Comparison of ENCODE assay signal across 8 cellular contexts in genomic region chr9:89000973-89001916, GRCh38. TPM values are rescaled to one million over a fixed set of nuclear protein-coding genes. Genes with fewer than 3 reads are reported as not detected.
DNase-seq lines count a peak whose midpoint lies in the region; ATAC-seq and TF ChIP-seq lines count a peak whose summit lies in the region.

No MANE protein-coding gene starts in this region.

- H3K9me3 Mint-ChIP-seq in CD4-positive, alpha-beta memory T cell: peaks cover 0 to 2% (median 0%) of the 10 kb centered on the region in 8 donors

- in situ Hi-C loops in brain microvascular endothelial cell (cut with HindIII; ENCODE audit: low pct_ligation_motif_present, low sequenced_read_pairs): no loop called here

- TF ChIP-seq CTCF in brain microvascular endothelial cell (IDR thresholded peaks at IDR 0.05; ENCODE audit: low read depth, low read length, missing control alignments) (peak; percentile 81), spleen (IDR thresholded peaks at IDR 0.05 in 8 of 11, conservative IDR thresholded peaks at IDR 0.05 in 3 of 11) (peak; percentile 66 to 85 (median 74))

- no peak overlapping the region for H3K4me3 ChIP-seq in CD4-positive, alpha-beta memory T cell (ENCODE audit: low read length in 2 of 2)
- H3K4me3 ChIP-seq in brain microvascular endothelial cell (ENCODE audit: low read depth, low read length) (no peak overlapping the region), iPS-18a (ENCODE audit: low read length) (peak overlapping the region; percentile 15), spleen (peak overlapping the region in 1 of 8 donors; percentile 2)

- H3K4me1 ChIP-seq in CD4-positive, alpha-beta memory T cell (ENCODE audit: insufficient read depth, low read length): no peaks in the 10 kb centered on the region
- peaks cover 4% of the 10 kb centered on the region for H3K4me1 ChIP-seq in iPS-18a (ENCODE audit: control insufficient read depth, low read depth, low read length)
- peaks cover 5 to 46% (median 32%) of the 10 kb centered on the region in 6 donors for H3K4me1 ChIP-seq in spleen

- no peak for ATAC-seq in HG02623 (IDR thresholded peaks at IDR 0.05; ENCODE audit: unreplicated experiment)

- intact Hi-C loops in CD4-positive, alpha-beta memory T cell (cut with micrococcal nuclease): loop anchor here (1.0 to 2.0 kb wide), 3 partner anchors 278 to 407 kb away; no protein-coding TSS in a partner anchor
- intact Hi-C loops in spleen (cut with DNase I; ENCODE audit: low total_unique reads): loop anchor here (5.0 to 10.0 kb wide), 2 partner anchors 276 to 409 kb away; no protein-coding TSS in a partner anchor

- peak; percentile 52 to 58 (median 54) for DNase-seq in CD4-positive, alpha-beta memory T cell
- DNase-seq in GOT3 (lab: John Stamatoyannopoulos, UW) (peak; percentile 10), NCI-H1694 (lab: John Stamatoyannopoulos, UW) (peak; percentile 80), UCSD-AML1 (lab: John Stamatoyannopoulos, UW; ENCODE audit: unreplicated experiment) (peak; percentile 70), brain microvascular endothelial cell (peak; percentile 84), spleen (peak; percentile 91)

- TF ChIP-seq POLR2A in spleen (IDR thresholded peaks at IDR 0.05): no peak

- no peaks in the 10 kb centered on the region for H3K27me3 ChIP-seq in CD4-positive, alpha-beta memory T cell (ENCODE audit: insufficient read depth, low read length)
- H3K27me3 ChIP-seq in brain microvascular endothelial cell (replicated peaks) (no peaks in the 10 kb centered on the region), iPS-18a (ENCODE audit: control insufficient read depth, insufficient read depth, low read length) (no peaks in the 10 kb centered on the region), spleen (replicated peaks in 1 of 7) (peaks cover 0 to 13% (median 0%) of the 10 kb centered on the region in 7 donors)

- H3K4me1 Mint-ChIP-seq in CD4-positive, alpha-beta memory T cell: peaks cover 0 to 14% (median 2%) of the 10 kb centered on the region in 4 donors

- H3K36me3 Mint-ChIP-seq in CD4-positive, alpha-beta memory T cell: no peaks in the 10 kb centered on the region

- CTCF ChIA-PET in CD4-positive, alpha-beta memory T cell (lab: Charles Lee; ENCODE audit: partially characterized antibody): interaction anchor here (0.5 to 1.5 kb wide), 9 partner anchors 9 to 898 kb away, joined by 3 to 13 read pairs (median 4); no protein-coding TSS in a partner anchor

- no peak overlapping the region for H3K9ac ChIP-seq in iPS-18a (ENCODE audit: low read length)

- peaks cover 10 to 13% of the 10 kb centered on the region in 2 donors for H3K27me3 Mint-ChIP-seq in CD4-positive, alpha-beta memory T cell

- no peaks in the 10 kb centered on the region for H3K9me3 ChIP-seq in CD4-positive, alpha-beta memory T cell (ENCODE audit: control insufficient read depth in 1 of 2, low read length in 2 of 2)
- H3K9me3 ChIP-seq in iPS-18a (ENCODE audit: control insufficient read depth, low read depth, low read length) (no peaks in the 10 kb centered on the region), spleen (no peaks in the 10 kb centered on the region)

- no peaks in the 10 kb centered on the region for H3K36me3 ChIP-seq in CD4-positive, alpha-beta memory T cell (ENCODE audit: insufficient read depth, low read length)
- H3K36me3 ChIP-seq in brain microvascular endothelial cell (replicated peaks) (peaks cover 92% of the 10 kb centered on the region), iPS-18a (ENCODE audit: control insufficient read depth, low read depth, low read length) (no peaks in the 10 kb centered on the region), spleen (peaks cover 0 to 53% (median 3%) of the 10 kb centered on the region in 6 donors)

- POLR2A ChIA-PET in CD4-positive, alpha-beta memory T cell (lab: Charles Lee; ENCODE audit: partially characterized antibody): no interaction called here

- WGBS in spleen, 5 donors: 34 to 41% (median 36%) methylated on average over 51 to 52 of the region's 52 CpGs

- no peak overlapping the region for H3K27ac Mint-ChIP-seq in CD4-positive, alpha-beta memory T cell

- no peak overlapping the region for H3K27ac ChIP-seq in CD4-positive, alpha-beta memory T cell (ENCODE audit: low read depth, low read length)
- H3K27ac ChIP-seq in brain microvascular endothelial cell (peak overlapping the region; percentile 63), iPS-18a (ENCODE audit: low read length) (no peak overlapping the region), spleen (peak overlapping the region in 2 of 8 donors; percentile 29 to 46)

- no peak overlapping the region for H3K4me3 Mint-ChIP-seq in CD4-positive, alpha-beta memory T cell

RNA-seq across cellular contexts. Expression of gene S1PR3, which starts 10.0 kb away (rescaled TPM):
- total RNA-seq in CD4-positive, alpha-beta memory T cell: not detected
- polyA plus RNA-seq in CD4-positive, alpha-beta memory T cell: not detected
- total RNA-seq in spleen: 10 to 100 TPM; 28.9 to 50.9 (median 39.9) TPM
- polyA plus RNA-seq in spleen: 10 to 100 TPM in 2 of 3 donors, 1 to 10 TPM in 1; 6.4 to 18.2 (median 13.6) TPM

Comparison
In these comparisons a context has a peak if more than half of its experiments do, and no peak if none do; other contexts are left out.
1. DNase-seq: peak in every context shown above with its lines; median percentile 91 in spleen; 84 in brain microvascular endothelial cell; 80 in NCI-H1694; 70 in UCSD-AML1; 54 in CD4-positive, alpha-beta memory T cell; 10 in GOT3.
2. RNA of gene S1PR3, which starts 10.0 kb away (total RNA-seq): 28.9 to 50.9 TPM in spleen; not detected in CD4-positive, alpha-beta memory T cell; every median in the first group is over 10 times any median in the second.